Comparison of ENCODE assay signal across 34 cellular contexts in the genomic region with DNA sequence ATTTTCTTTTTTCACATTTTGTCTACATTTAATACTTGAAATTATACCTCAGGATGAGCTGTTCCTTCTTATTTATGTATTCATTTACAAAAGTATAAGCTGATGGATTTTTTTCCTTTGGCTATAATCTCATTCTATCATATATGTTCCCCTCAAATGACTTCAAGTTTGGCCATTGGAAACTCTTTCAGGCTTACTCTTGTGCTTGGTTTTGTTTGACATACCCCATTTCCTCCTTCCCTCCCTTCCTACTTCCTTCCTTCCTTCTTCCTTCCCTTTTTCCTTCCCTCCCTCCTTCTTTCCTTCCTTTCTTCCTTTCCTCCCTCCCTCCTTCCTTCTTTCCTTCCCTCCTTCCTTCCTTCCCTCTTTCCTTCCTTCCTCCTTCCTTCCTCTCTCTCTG.
"Had no signal": no experiment of that assay in that cellular context is flagged by ENCODE, and none has a peak within 500 bp of the region (broad histone marks: within the 10 kb centered on the region; RNA-seq: fewer than 3 reads in every experiment).

No MANE protein-coding gene starts in this region.

- H3K36me3 ChIP-seq: MG63 had no signal

- H3K27me3 ChIP-seq: MG63 had no signal

- DNase-seq: Karpas-422, Kasumi-1, MG63, MM.1S, MV-4-11, NCI-H1048, NCI-H1092, NCI-H1092 treated with DMSO at 0.1 percent for 48 hours, NCI-H1105, NCI-H1105 treated with DMSO at 0.1 percent for 48 hours, NCI-H1417, NCI-H1417 treated with DMSO at 0.1 percent for 48 hours, NCI-H1436, NCI-H1436 treated with DMSO at 0.1 percent for 48 hours, NCI-H146, NCI-H1694, NCI-H1694 treated with DMSO at 0.1 percent for 48 hours, NCI-H187, NCI-H187 treated with DMSO at 0.1 percent for 48 hours, NCI-H1930, NCI-H2029, NCI-H2029 treated with DMSO at 0.1 percent for 48 hours, NCI-H2081, NCI-H2081 treated with DMSO at 0.1 percent for 48 hours, NCI-H2107, NCI-H2171, NCI-H2171 treated with DMSO at 0.1 percent for 48 hours, NCI-H2227 treated with DMSO at 0.1 percent for 48 hours, NCI-H226, NCI-H345, NCI-H446, NCI-H446 treated with DMSO at 0.1 percent for 48 hours, NCI-H510A, NCI-H510A treated with DMSO at 0.1 percent for 48 hours had no signal

- H3K9me3 ChIP-seq: MG63 had no signal

- H3K4me3 ChIP-seq: MG63 had no signal
